ENCODE assay signal across 18 cellular contexts in genomic region chr9:20225841-20226240, GRCh38.
A peak's percentile ranks its signal among the peaks of the same experiment; 100 is the strongest.
DNase-seq lines count a peak whose midpoint lies in the region; TF ChIP-seq lines count a peak whose summit lies in the region.
"Had no signal": no experiment of that assay in that cellular context is flagged by ENCODE, and none has a peak within 500 bp of the region (broad histone marks: within the 10 kb centered on the region; RNA-seq: fewer than 3 reads in every experiment).

No MANE protein-coding gene starts in this region.

- intact Hi-C loops in CD4-positive, alpha-beta memory T cell (cut with micrococcal nuclease): no loop called here

- H3K4me1 ChIP-seq in CD4-positive, alpha-beta memory T cell (ENCODE audit: insufficient read depth, low read length): peaks cover 9% of the 10 kb centered on the region
- H3K4me1 ChIP-seq: gastrocnemius medialis, Peyer's patch had no signal

- CTCF ChIA-PET in CD4-positive, alpha-beta memory T cell (lab: Charles Lee; ENCODE audit: partially characterized antibody): interaction anchor here (1.3 kb wide), 1 partner anchor 17 kb away, joined by 3 read pairs; no protein-coding TSS in a partner anchor

- peaks cover 15 to 34% (median 30%) of the 10 kb centered on the region in 4 donors for H3K4me1 Mint-ChIP-seq in CD4-positive, alpha-beta memory T cell
- H3K4me1 Mint-ChIP-seq: neural crest cell had no signal

- H3K4me3 ChIP-seq in CD4-positive, alpha-beta memory T cell (ENCODE audit: low read length in 2 of 2): no peak overlapping the region
- H3K4me3 ChIP-seq in WI38 (ENCODE audit: low read depth, low read length): peak overlapping the region; percentile 52
- H3K4me3 ChIP-seq: gastrocnemius medialis, Peyer's patch, testis had no signal

- H3K27ac Mint-ChIP-seq in CD4-positive, alpha-beta memory T cell: no peak overlapping the region
- H3K27ac Mint-ChIP-seq: CD14-positive monocyte had no signal

- H3K36me3 Mint-ChIP-seq in CD4-positive, alpha-beta memory T cell: no peaks in the 10 kb centered on the region
- H3K36me3 Mint-ChIP-seq: CD14-positive monocyte had no signal

- no peak for DNase-seq in CD4-positive, alpha-beta memory T cell
- DNase-seq in H4 (ENCODE audit: low spot score): peak; percentile 6
- DNase-seq in myocyte (ENCODE audit: low read depth): peak; percentile 31
- DNase-seq in NCI-H748 (lab: John Stamatoyannopoulos, UW; ENCODE audit: unreplicated experiment): no peak
- no peak for DNase-seq in SHP77 treated with DMSO at 0.1 percent for 48 hours (lab: John Stamatoyannopoulos, UW)
- DNase-seq in epidermal melanocyte (ENCODE audit: insufficient read length, low spot score): no peak
- DNase-seq: activated CD4-positive, CD25-positive, alpha-beta regulatory T cell treated with anti-CD3 and anti-CD28 coated beads, Interleukin-2, amount 50 U/mL, for 72 hours; activated naive CD4-positive, alpha-beta T cell treated with anti-CD3 and anti-CD28 coated beads, Interleukin-2, amount 50 U/mL, for 16 hours; gastrocnemius medialis; NCI-H2107; Peyer's patch; right cardiac atrium; stimulated activated CD4-positive, alpha-beta T cell treated with anti-CD3 and anti-CD28 coated beads, Interleukin-4, amount 100 ng/mL, for 1 hour; stimulated activated CD8-positive, alpha-beta memory T cell treated with anti-CD3 and anti-CD28 coated beads, Interleukin-4, amount 100 ng/mL, for 48 hours; testis had no signal

- H3K27me3 Mint-ChIP-seq in CD4-positive, alpha-beta memory T cell: peaks cover 0 to 3% of the 10 kb centered on the region in 2 donors

- peaks cover 0 to 4% (median 0%) of the 10 kb centered on the region in 8 donors for H3K9me3 Mint-ChIP-seq in CD4-positive, alpha-beta memory T cell
- H3K9me3 Mint-ChIP-seq: neural crest cell had no signal

- H3K9me3 ChIP-seq in CD4-positive, alpha-beta memory T cell (ENCODE audit: control insufficient read depth in 1 of 2, low read length in 2 of 2): no peaks in the 10 kb centered on the region
- H3K9me3 ChIP-seq: gastrocnemius medialis, Peyer's patch, testis had no signal

- peak overlapping the region; percentile 65 to 86 (median 76) for H3K4me3 Mint-ChIP-seq in CD4-positive, alpha-beta memory T cell
- H3K4me3 Mint-ChIP-seq: neural crest cell had no signal

- H3K36me3 ChIP-seq in CD4-positive, alpha-beta memory T cell (ENCODE audit: insufficient read depth, low read length): no peaks in the 10 kb centered on the region
- H3K36me3 ChIP-seq: gastrocnemius medialis, Peyer's patch had no signal

- H3K27me3 ChIP-seq in CD4-positive, alpha-beta memory T cell (ENCODE audit: insufficient read depth, low read length): no peaks in the 10 kb centered on the region
- H3K27me3 ChIP-seq: gastrocnemius medialis, Peyer's patch, testis had no signal

- no peak overlapping the region for H3K27ac ChIP-seq in CD4-positive, alpha-beta memory T cell (ENCODE audit: low read depth, low read length)
- H3K27ac ChIP-seq: gastrocnemius medialis, Peyer's patch, testis had no signal

- TF ChIP-seq CTCF in WI38 (IDR thresholded peaks at IDR 0.05; ENCODE audit: low read depth, low read length): no peak

- POLR2A ChIA-PET in CD4-positive, alpha-beta memory T cell (lab: Charles Lee; ENCODE audit: partially characterized antibody): interaction anchor here (1.2 kb wide), 1 partner anchor 96 kb away, joined by 3 read pairs; no protein-coding TSS in a partner anchor

Comparison
In these comparisons a context has a peak if more than half of its experiments do, and no peak if none do; other contexts are left out.
1. DNase-seq: peak in H4 (single experiment) and myocyte (single experiment); none in CD4-positive, alpha-beta memory T cell (0 of 5), NCI-H748 (single experiment), SHP77 treated with DMSO at 0.1 percent for 48 hours (single experiment) and epidermal melanocyte (single experiment).